ENCODE assay signal across 3 cellular contexts in the genomic region with DNA sequence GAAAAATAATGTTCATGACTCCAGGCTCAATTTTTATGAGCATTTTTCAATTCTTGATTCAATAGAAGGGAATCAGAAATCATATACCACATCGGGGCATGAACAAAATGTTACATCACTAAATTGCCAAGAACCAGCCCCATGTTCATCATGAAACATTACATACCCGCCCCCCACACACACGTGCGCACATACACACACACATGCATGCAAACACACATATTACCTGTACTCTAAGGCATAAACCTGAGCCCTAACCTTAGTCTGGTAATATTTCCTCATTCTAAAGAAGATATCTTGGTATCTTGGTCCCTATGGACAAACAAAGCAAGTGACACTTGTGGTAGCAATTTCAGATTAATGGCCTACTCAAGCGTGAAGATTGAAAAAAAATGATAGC.
"Had no signal": no experiment of that assay in that cellular context is flagged by ENCODE, and none has a peak within 500 bp of the region (broad histone marks: within the 10 kb centered on the region; RNA-seq: fewer than 3 reads in every experiment).

No MANE protein-coding gene starts in this region.

- H3K4me2 ChIP-seq: GM23338 had no signal

- DNase-seq: H9, HCEC 1CT had no signal

- H2AFZ ChIP-seq: GM23338 had no signal

- H3K4me3 ChIP-seq: GM23338 had no signal
